ENCODE assay signal across 22 cellular contexts in the genomic region with DNA sequence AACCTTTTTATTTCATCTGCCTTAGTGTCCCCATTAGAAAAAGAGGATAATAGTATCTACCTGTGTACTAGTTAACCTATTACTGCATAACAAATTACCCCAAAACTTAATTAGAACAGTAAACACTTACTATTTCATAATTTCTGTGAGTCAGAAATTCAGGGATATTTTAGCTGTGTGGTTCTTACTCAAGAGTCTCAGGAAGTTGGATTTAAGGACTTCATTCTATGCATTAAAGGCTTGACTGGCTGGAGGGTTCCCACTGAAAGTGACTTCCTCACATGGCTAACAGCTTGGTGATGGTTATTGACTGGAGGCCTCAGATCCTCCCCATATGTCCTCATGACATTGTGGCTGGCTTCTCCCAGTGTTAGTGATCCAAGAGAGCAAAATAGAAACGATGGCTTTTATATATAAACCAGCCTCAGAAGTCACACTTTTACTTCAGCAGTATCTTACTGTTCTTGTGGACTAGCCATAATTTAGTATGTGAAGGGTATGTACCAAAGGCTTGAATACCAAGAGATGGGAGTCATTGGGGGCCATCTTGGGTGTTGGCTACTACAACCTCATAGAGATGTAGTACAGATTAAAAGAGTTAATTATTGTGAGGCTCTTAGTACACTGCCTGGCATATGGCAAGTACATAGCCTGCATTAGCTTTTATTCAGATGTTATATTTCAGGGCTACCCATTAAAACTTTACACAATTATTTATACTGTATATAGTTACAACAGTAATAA. TPM values are rescaled to one million over a fixed set of nuclear protein-coding genes. Genes with fewer than 3 reads are reported as not detected.
DNase-seq lines count a peak whose midpoint lies in the region; ATAC-seq and TF ChIP-seq lines count a peak whose summit lies in the region.
"Had no signal": no experiment of that assay in that cellular context is flagged by ENCODE, and none has a peak within 500 bp of the region (broad histone marks: within the 10 kb centered on the region; RNA-seq: fewer than 3 reads in every experiment).

No MANE protein-coding gene starts in this region.

- H3K27ac Mint-ChIP-seq in immature natural killer cell, result peak overlapping the region in 4 of 6 donors; percentile 18 to 52 (median 30)

- no peaks in the 10 kb centered on the region for H3K9me3 Mint-ChIP-seq in immature natural killer cell
- H3K9me3 Mint-ChIP-seq: endodermal cell had no signal

- no peaks in the 10 kb centered on the region for H3K27me3 Mint-ChIP-seq in immature natural killer cell (ENCODE audit: low read depth in 3 of 3)

- H3K4me3 Mint-ChIP-seq in immature natural killer cell, result peak overlapping the region in 3 of 5 donors; percentile 2 to 34 (median 3)
- H3K4me3 Mint-ChIP-seq: endodermal cell had no signal

- intact Hi-C loops in upper lobe of right lung (cut with DNase I), result no loop called here

- ATAC-seq in upper lobe of right lung (peak; percentile 36), HG03378 (IDR thresholded peaks at IDR 0.05; ENCODE audit: unreplicated experiment) (no peak)
- ATAC-seq: foreskin keratinocyte, left colon, PC-3 had no signal

- no peaks in the 10 kb centered on the region for H3K36me3 ChIP-seq in upper lobe of right lung
- H3K36me3 ChIP-seq: thyroid gland had no signal

- no peaks in the 10 kb centered on the region for H3K9me3 ChIP-seq in upper lobe of right lung
- H3K9me3 ChIP-seq: thyroid gland had no signal

- peaks cover 53% of the 10 kb centered on the region for H3K4me1 ChIP-seq in upper lobe of right lung

- TF ChIP-seq CTCF in VCaP (conservative IDR thresholded peaks at IDR 0.05) (no peak), upper lobe of right lung (IDR thresholded peaks at IDR 0.05) (no peak)

- peak; percentile 37 for DNase-seq in NOMO-1 treated with DMSO at 0.1 percent for 48 hours (lab: John Stamatoyannopoulos, UW; ENCODE audit: unreplicated experiment)
- no peak for DNase-seq in NOMO-1 treated with dmso at 0.1 percent for 144 hours (lab: John Stamatoyannopoulos, UW; ENCODE audit: unreplicated experiment)
- DNase-seq in immature natural killer cell, result no peak
- no peak for DNase-seq in upper lobe of right lung
- DNase-seq in SHP77 (lab: John Stamatoyannopoulos, UW), result no peak
- DNase-seq in stimulated activated CD4-positive, alpha-beta T cell treated with anti-CD3 and anti-CD28 coated beads, Interleukin-4, amount 100 ng/mL, for 1 hour, result no peak
- DNase-seq: 8988T; activated CD4-positive, alpha-beta T cell treated with anti-CD3 and anti-CD28 coated beads for 4 hours; aorta; C1 segment of cervical spinal cord; DMS79 treated with DMSO at 0.1 percent for 48 hours; endodermal cell; foreskin keratinocyte; left colon; NCI-H2081; NCI-H526; PC-3; thyroid gland had no signal

- H3K4me3 ChIP-seq in upper lobe of right lung, result no peak overlapping the region
- H3K4me3 ChIP-seq: SK-N-MC, skin epidermis, thyroid gland had no signal

- H3K4me1 Mint-ChIP-seq in immature natural killer cell, result peaks cover 80 to 92% of the 10 kb centered on the region in 2 donors

- no peaks in the 10 kb centered on the region for H3K27me3 ChIP-seq in upper lobe of right lung
- H3K27me3 ChIP-seq: foreskin keratinocyte, thyroid gland had no signal

- no peaks in the 10 kb centered on the region for H3K36me3 Mint-ChIP-seq in immature natural killer cell

- peak overlapping the region; percentile 65; the same call in 1 of the 2 replicates for H3K27ac ChIP-seq in VCaP
- H3K27ac ChIP-seq in upper lobe of right lung, result no peak overlapping the region
- H3K27ac ChIP-seq: foreskin keratinocyte, SK-N-MC, thyroid gland had no signal

RNA-seq across cellular contexts. Expression of gene RAD23B, which starts 9.9 kb away (rescaled TPM):
- 10 to 100 TPM; 16.9 to 31.7 (median 17.3) TPM for polyA plus RNA-seq in immature natural killer cell
- total RNA-seq in upper lobe of right lung, result 98.0 TPM
